ENCODE assay signal across 27 cellular contexts in genomic region chr4:105127154-105127445, GRCh38.
"Had no signal": no experiment of that assay in that cellular context is flagged by ENCODE, and none has a peak within 500 bp of the region (broad histone marks: within the 10 kb centered on the region; RNA-seq: fewer than 3 reads in every experiment).

No MANE protein-coding gene starts in this region.

- H3K27ac ChIP-seq: brain microvascular endothelial cell, coronary artery, dorsolateral prefrontal cortex, WERI-Rb-1 had no signal

- FAIRE-seq: astrocyte, bronchial epithelial cell had no signal

- DNase-seq: activated B cell treated with CpG ODN at 0.5 μM for 24 hours; activated CD4-positive, alpha-beta T cell treated with anti-CD3 and anti-CD28 coated beads for 48 hours; activated CD4-positive, alpha-beta T cell treated with anti-CD3 and anti-CD28 coated beads, Interleukin-2, amount 50 U/mL, for 1 hour; activated CD4-positive, alpha-beta T cell treated with anti-CD3 and anti-CD28 coated beads, Interleukin-2, amount 50 U/mL, for 48 hours; activated CD8-positive, alpha-beta memory T cell treated with anti-CD3 and anti-CD28 coated beads for 24 hours; activated CD8-positive, alpha-beta T cell treated with anti-CD3 and anti-CD28 coated beads for 36 hours; activated effector memory CD4-positive, alpha-beta T cell treated with Interleukin-2 at 50 U/mL for 16 hours; activated gamma-delta T cell treated with Interleukin-2 at 50 U/mL for 16 hours; activated naive CD4-positive, alpha-beta T cell treated with anti-CD3 and anti-CD28 coated beads, Interleukin-2, amount 50 U/mL, for 16 hours; activated naive CD4-positive, alpha-beta T cell treated with Interleukin-2 at 50 U/mL for 16 hours; activated T-cell treated with anti-CD3 and anti-CD28 coated beads, Interleukin-2, amount 50 U/mL, for 4 hours; amniotic stem cell; anterior cingulate cortex; brain microvascular endothelial cell; dorsolateral prefrontal cortex; effector memory CD4-positive, alpha-beta T cell; endodermal cell; foreskin fibroblast; head of caudate nucleus; T1000; WERI-Rb-1 had no signal

- ATAC-seq: activated CD4-positive, CD25-positive, alpha-beta regulatory T cell treated with anti-CD3 and anti-CD28 coated beads, Interleukin-2, amount 50 U/mL, for 24 hours; activated CD8-positive, alpha-beta T cell treated with anti-CD3 and anti-CD28 coated beads for 36 hours; activated T-cell treated with anti-CD3 and anti-CD28 coated beads, Interleukin-2, amount 50 U/mL, for 4 hours; activated T-helper 17 cell treated with anti-CD3 and anti-CD28 coated beads, Interleukin-2, amount 50 U/mL, for 72 hours; esophagus mucosa had no signal

- H3K36me3 ChIP-seq: brain microvascular endothelial cell, WERI-Rb-1 had no signal

- H3K27me3 ChIP-seq: brain microvascular endothelial cell, dorsolateral prefrontal cortex had no signal

- H3K4me3 ChIP-seq: coronary artery, dorsolateral prefrontal cortex had no signal
